Comparison of ENCODE assay signal across 8 cellular contexts in genomic region chr17:29760279-29760721, GRCh38.
A peak's percentile ranks its signal among the peaks of the same experiment; 100 is the strongest.
DNase-seq lines count a peak whose midpoint lies in the region; ATAC-seq and TF ChIP-seq lines count a peak whose summit lies in the region.

No MANE protein-coding gene starts in this region.

- no peaks in the 10 kb centered on the region for H3K27me3 ChIP-seq in neuron (ENCODE audit: insufficient read depth, low read length)
- no peaks in the 10 kb centered on the region for H3K27me3 ChIP-seq in transverse colon

- H3K36me3 Mint-ChIP-seq in activated CD4-positive, alpha-beta T cell treated with anti-CD3 and anti-CD28 coated beads, Interleukin-2, amount 10 ng/mL, durations not matched to agents 7 days and 5 days (ENCODE audit: low read depth) = peaks cover 19% of the 10 kb centered on the region

- H3K4me3 ChIP-seq in epithelial cell of proximal tubule (ENCODE audit: low read depth, low read length) (peak overlapping the region; percentile 95), neuron (ENCODE audit: low read length) (peak overlapping the region; percentile 77), transverse colon (peak overlapping the region; percentile 47 to 87 (median 68))

- H3K27me3 Mint-ChIP-seq in activated CD4-positive, alpha-beta T cell treated with anti-CD3 and anti-CD28 coated beads, Interleukin-2, amount 10 ng/mL, durations not matched to agents 7 days and 5 days = no peaks in the 10 kb centered on the region

- H3K4me1 Mint-ChIP-seq in activated CD4-positive, alpha-beta T cell treated with anti-CD3 and anti-CD28 coated beads, Interleukin-2, amount 10 ng/mL, durations not matched to agents 7 days and 5 days = peaks cover 38% of the 10 kb centered on the region

- TF ChIP-seq CTCF in epithelial cell of proximal tubule (conservative IDR thresholded peaks at IDR 0.05; ENCODE audit: low read depth, low read length) (no peak), transverse colon (IDR thresholded peaks at IDR 0.05) (no peak)

- no peak for TF ChIP-seq EP300 in transverse colon (IDR thresholded peaks at IDR 0.05; ENCODE audit: low read depth)

- H3K4me3 Mint-ChIP-seq in activated CD4-positive, alpha-beta T cell treated with anti-CD3 and anti-CD28 coated beads, Interleukin-2, amount 10 ng/mL, durations not matched to agents 7 days and 5 days = peak overlapping the region; percentile 82

- H3K9me3 Mint-ChIP-seq in activated CD4-positive, alpha-beta T cell treated with anti-CD3 and anti-CD28 coated beads, Interleukin-2, amount 10 ng/mL, durations not matched to agents 7 days and 5 days = no peaks in the 10 kb centered on the region

- intact Hi-C loops in transverse colon (cut with DNase I; ENCODE audit: low total_unique reads) = no loop called here

- POLR2A ChIA-PET in activated CD4-positive, alpha-beta T cell treated with anti-CD3 and anti-CD28 coated beads, Interleukin-2, amount 10 ng/mL, durations not matched to agents 7 days and 5 days (lab: Charles Lee) = interaction anchor here (0.6 to 0.8 kb wide), 3 partner anchors 11 to 171 kb away, joined by 3 to 4 read pairs (median 4); no protein-coding TSS in a partner anchor

- H3K9me3 ChIP-seq in neuron (ENCODE audit: low read length) (no peaks in the 10 kb centered on the region), transverse colon (no peaks in the 10 kb centered on the region)

- peak overlapping the region; percentile 73 for H2AFZ ChIP-seq in neuron (ENCODE audit: low read depth, low read length)

- DNase-seq in SKM-1 treated with dmso at 0.1 percent for 144 hours (lab: John Stamatoyannopoulos, UW; ENCODE audit: unreplicated experiment) = peak; percentile 8
- DNase-seq in SKM-1 (lab: John Stamatoyannopoulos, UW; ENCODE audit: unreplicated experiment) = no peak
- peak; percentile 75 for DNase-seq in KBM-7
- DNase-seq in activated CD4-positive, alpha-beta T cell treated with anti-CD3 and anti-CD28 coated beads, Interleukin-2, amount 10 ng/mL, durations not matched to agents 7 days and 5 days = peak; percentile 79
- DNase-seq in epithelial cell of proximal tubule (ENCODE audit: low read depth) = no peak
- peak; percentile 29 for DNase-seq in transverse colon

- H3K27ac Mint-ChIP-seq in activated CD4-positive, alpha-beta T cell treated with anti-CD3 and anti-CD28 coated beads, Interleukin-2, amount 10 ng/mL, durations not matched to agents 7 days and 5 days = peak overlapping the region; percentile 97

- in situ Hi-C loops in KBM-7 (cut with MboI; ENCODE audit: low pct_unique_long_range_greater_than_20kb, low sequenced_read_pairs) (no loop called here), transverse colon (cut with MboI; ENCODE audit: low pct_ligation_motif_present in 1 of 4, low pct_unique_long_range_greater_than_20kb in 1 of 4, low sequenced_read_pairs in 3 of 4) (no loop called here)

- CTCF ChIA-PET in activated CD4-positive, alpha-beta T cell treated with anti-CD3 and anti-CD28 coated beads, Interleukin-2, amount 10 ng/mL, durations not matched to agents 7 days and 5 days (lab: Charles Lee) = interaction anchor here (0.6 to 2.0 kb wide), 6 partner anchors 16 to 143 kb away, joined by 3 to 12 read pairs (median 4); no protein-coding TSS in a partner anchor

- TF ChIP-seq POLR2A in transverse colon (IDR thresholded peaks at IDR 0.05) = peak; percentile 23

- H3K36me3 ChIP-seq in neuron (ENCODE audit: insufficient read depth, low read length) (no peaks in the 10 kb centered on the region), transverse colon (no peaks in the 10 kb centered on the region)

- peaks cover 17% of the 10 kb centered on the region for H3K4me1 ChIP-seq in neuron (ENCODE audit: insufficient read depth, low read length)
- H3K4me1 ChIP-seq in transverse colon = peaks cover 0 to 12% (median 3%) of the 10 kb centered on the region in 4 donors

- peak overlapping the region; percentile 85 to 91 (median 88) for H3K27ac ChIP-seq in transverse colon

- no peak for ATAC-seq in HG03135 (IDR thresholded peaks at IDR 0.05; ENCODE audit: unreplicated experiment)

- 44 to 56% methylated on average over 7 of the region's 7 CpGs for WGBS in transverse colon (ENCODE audit: low coverage in 1 of 2), 2 donors

Comparison
In these comparisons a context has a peak if more than half of its experiments do, and no peak if none do; other contexts are left out.
1. DNase-seq: peak in SKM-1 treated with dmso at 0.1 percent for 144 hours (single experiment), KBM-7 (single experiment), activated CD4-positive, alpha-beta T cell treated with anti-CD3 and anti-CD28 coated beads, Interleukin-2, amount 10 ng/mL, durations not matched to agents 7 days and 5 days (single experiment) and transverse colon (single experiment); none in SKM-1 (single experiment) and epithelial cell of proximal tubule (single experiment).
2. Peak in every context shown above with its lines, with median percentiles within 50 percentile points of each other: H3K4me3 ChIP-seq.